Comparison of ENCODE assay signal across 8 cellular contexts in genomic region chr9:121557581-121558422, GRCh38. TPM values are rescaled to one million over a fixed set of nuclear protein-coding genes. Genes with fewer than 3 reads are reported as not detected.
DNase-seq lines count a peak whose midpoint lies in the region; ATAC-seq and TF ChIP-seq lines count a peak whose summit lies in the region.

No MANE protein-coding gene starts in this region.

- no peak for TF ChIP-seq POLR2A in esophagus muscularis mucosa (IDR thresholded peaks at IDR 0.05; ENCODE audit: low read depth)

- intact Hi-C loops in esophagus muscularis mucosa (cut with DNase I), result no loop called here

- peak overlapping the region; percentile 74 to 96 (median 88) for H3K4me2 ChIP-seq in BLaER1 treated with 17β-estradiol and CSF1 and Interleukin-3, amounts not matched to agents 10 nM and 100 nM

- peak overlapping the region in 4 of 10 experiments; percentile 3 to 37 (median 22); a peak in 6 of 20 replicates for H3K4me3 ChIP-seq in BLaER1 treated with 17β-estradiol and CSF1 and Interleukin-3, amounts not matched to agents 10 nM and 100 nM
- peak overlapping the region in 1 of 4 donors; percentile 9 for H3K4me3 ChIP-seq in esophagus muscularis mucosa
- H3K4me3 ChIP-seq in muscle layer of duodenum (ENCODE audit: low read depth in 1 of 2, low read length in 2 of 2), result peak overlapping the region in 1 of 2 donors; percentile 22

- peaks cover 62 to 100% (median 94%) of the 10 kb centered on the region in 10 experiments for H3K4me1 ChIP-seq in BLaER1 treated with 17β-estradiol and CSF1 and Interleukin-3, amounts not matched to agents 10 nM and 100 nM
- H3K4me1 ChIP-seq in esophagus muscularis mucosa, result peaks cover 29 to 38% (median 32%) of the 10 kb centered on the region in 4 donors
- peaks cover 0 to 5% of the 10 kb centered on the region in 2 donors for H3K4me1 ChIP-seq in muscle layer of duodenum (ENCODE audit: control insufficient read depth in 1 of 2, insufficient read depth in 2 of 2, low read length in 2 of 2)

- peak; percentile 59 for TF ChIP-seq EP300 in esophagus muscularis mucosa (IDR thresholded peaks at IDR 0.05)

- H3K36me3 Mint-ChIP-seq in HFFc6 (ENCODE audit: low read depth), result no peaks in the 10 kb centered on the region

- peaks cover 38% of the 10 kb centered on the region for H3K4me1 Mint-ChIP-seq in HFFc6 (ENCODE audit: low read depth)

- TF ChIP-seq CTCF in HFFc6 (IDR thresholded peaks at IDR 0.05), result no peak
- TF ChIP-seq CTCF in esophagus muscularis mucosa (IDR thresholded peaks at IDR 0.05), result peak in 1 of 3 experiments; percentile 8

- no peaks in the 10 kb centered on the region for H3K9me3 Mint-ChIP-seq in HFFc6

- H3K36me3 ChIP-seq in BLaER1 treated with 17β-estradiol and CSF1 and Interleukin-3, amounts not matched to agents 10 nM and 100 nM, result no peaks in the 10 kb centered on the region
- no peaks in the 10 kb centered on the region for H3K36me3 ChIP-seq in esophagus muscularis mucosa
- H3K36me3 ChIP-seq in muscle layer of duodenum (ENCODE audit: control insufficient read depth in 1 of 2, insufficient read depth in 2 of 2, low read length in 2 of 2), result no peaks in the 10 kb centered on the region

- H3K27ac ChIP-seq in BLaER1 treated with 17β-estradiol and CSF1 and Interleukin-3, amounts not matched to agents 10 nM and 100 nM, result peak overlapping the region; percentile 29 to 88 (median 79); a peak in 21 of 22 replicates
- H3K27ac ChIP-seq in esophagus muscularis mucosa (replicated peaks in 1 of 4) (peak overlapping the region; percentile 77 to 85 (median 80)), muscle layer of duodenum (ENCODE audit: low read length) (peak overlapping the region; percentile 11)

- peaks cover 4% of the 10 kb centered on the region for H3K27me3 Mint-ChIP-seq in HFFc6 (ENCODE audit: insufficient read depth)

- no peaks in the 10 kb centered on the region for H3K9me3 ChIP-seq in BLaER1 treated with 17β-estradiol and CSF1 and Interleukin-3, amounts not matched to agents 10 nM and 100 nM (replicated peaks in 1 of 11)
- H3K9me3 ChIP-seq in esophagus muscularis mucosa (no peaks in the 10 kb centered on the region), muscle layer of duodenum (ENCODE audit: control insufficient read depth in 1 of 2, low read length in 2 of 2) (no peaks in the 10 kb centered on the region)

- H3K27me3 ChIP-seq in BLaER1 treated with 17β-estradiol and CSF1 and Interleukin-3, amounts not matched to agents 10 nM and 100 nM, result no peaks in the 10 kb centered on the region
- no peaks in the 10 kb centered on the region for H3K27me3 ChIP-seq in esophagus muscularis mucosa
- no peaks in the 10 kb centered on the region for H3K27me3 ChIP-seq in muscle layer of duodenum (ENCODE audit: low read depth, low read length)

- peak; percentile 86 for DNase-seq in HFFc6
- DNase-seq in esophagus muscularis mucosa (ENCODE audit: extremely low spot score), result no peak
- DNase-seq in NCI-H1105 (lab: John Stamatoyannopoulos, UW), result no peak

- peak overlapping the region in 9 of 11 experiments; percentile 46 to 69 (median 62); a peak in 17 of 22 replicates for H3K9ac ChIP-seq in BLaER1 treated with 17β-estradiol and CSF1 and Interleukin-3, amounts not matched to agents 10 nM and 100 nM

- H3K27ac Mint-ChIP-seq in HFFc6, result peak overlapping the region; percentile 89

- 9% methylated on average over 6 of the region's 15 CpGs for WGBS in esophagus muscularis mucosa

- peak; percentile 90 for ATAC-seq in SK-N-SH treated with all-trans-retinoic acid at 6 μM for 48 hours
- ATAC-seq in GM19397 (IDR thresholded peaks at IDR 0.05; ENCODE audit: unreplicated experiment), result no peak
- no peak for ATAC-seq in HG02759 (IDR thresholded peaks at IDR 0.05; ENCODE audit: unreplicated experiment)

- H3K4me3 Mint-ChIP-seq in HFFc6, result peak overlapping the region; percentile 72

- peaks cover 0 to 3% (median 0%) of the 10 kb centered on the region in 11 experiments; a peak in 1 of 22 replicates for H4K20me1 ChIP-seq in BLaER1 treated with 17β-estradiol and CSF1 and Interleukin-3, amounts not matched to agents 10 nM and 100 nM

TF ChIP-seq in SK-N-SH treated with all-trans-retinoic acid at 6 μM for 48 hours, 23 proteins besides CTCF, POLR2A, EP300 and RAD21:
- TF ChIP-seq ZFP3 (CRISPR knock-in tag; IDR thresholded peaks at IDR 0.05), result 0 out of 2 replicates have a peak, but pooled peaks have one; percentile 27
- TF ChIP-seq ISL1 (CRISPR knock-in tag; IDR thresholded peaks at IDR 0.05), result no peak
- no peak for TF ChIP-seq ZNF8 (CRISPR knock-in tag; IDR thresholded peaks at IDR 0.05)
- TF ChIP-seq, protein P1, sequence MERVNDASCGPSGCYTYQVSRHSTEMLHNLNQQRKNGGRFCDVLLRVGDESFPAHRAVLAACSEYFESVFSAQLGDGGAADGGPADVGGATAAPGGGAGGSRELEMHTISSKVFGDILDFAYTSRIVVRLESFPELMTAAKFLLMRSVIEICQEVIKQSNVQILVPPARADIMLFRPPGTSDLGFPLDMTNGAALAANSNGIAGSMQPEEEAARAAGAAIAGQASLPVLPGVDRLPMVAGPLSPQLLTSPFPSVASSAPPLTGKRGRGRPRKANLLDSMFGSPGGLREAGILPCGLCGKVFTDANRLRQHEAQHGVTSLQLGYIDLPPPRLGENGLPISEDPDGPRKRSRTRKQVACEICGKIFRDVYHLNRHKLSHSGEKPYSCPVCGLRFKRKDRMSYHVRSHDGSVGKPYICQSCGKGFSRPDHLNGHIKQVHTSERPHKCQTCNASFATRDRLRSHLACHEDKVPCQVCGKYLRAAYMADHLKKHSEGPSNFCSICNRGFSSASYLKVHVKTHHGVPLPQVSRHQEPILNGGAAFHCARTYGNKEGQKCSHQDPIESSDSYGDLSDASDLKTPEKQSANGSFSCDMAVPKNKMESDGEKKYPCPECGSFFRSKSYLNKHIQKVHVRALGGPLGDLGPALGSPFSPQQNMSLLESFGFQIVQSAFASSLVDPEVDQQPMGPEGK (CRISPR knock-in tag; IDR thresholded peaks at IDR 0.05; ENCODE audit: borderline replicate concordance), result peak; percentile 52; the same call in 1 of the 2 replicates
- TF ChIP-seq CSDC2 (CRISPR knock-in tag; IDR thresholded peaks at IDR 0.05), result no peak

RNA-seq across cellular contexts. Expression of gene GGTA1, which starts 58.2 kb away (rescaled TPM):
- total RNA-seq in HFFc6 (2021; fragmentation: NEBNext Ultra II Directional; extraction: Animal tissue kit (Norgen Biotek cat#: 25700)), result not detected
- total RNA-seq in esophagus muscularis mucosa, result 10 to 100 TPM in 2 of 4 donors, 1 to 10 TPM in 2; 5.6 to 18.7 (median 9.5) TPM

Comparison
In these comparisons a context has a peak if more than half of its experiments do, and no peak if none do; other contexts are left out.
1. H3K27ac ChIP-seq: peak in every context shown above with its lines; median percentile 80 in esophagus muscularis mucosa; 79 in BLaER1 treated with 17β-estradiol and CSF1 and Interleukin-3, amounts not matched to agents 10 nM and 100 nM; 11 in muscle layer of duodenum.
2. RNA of gene GGTA1, which starts 58.2 kb away (total RNA-seq): 5.6 to 18.7 TPM in esophagus muscularis mucosa; not detected in HFFc6; every median in the first group is over 4 times any median in the second.